In the genomic region with DNA sequence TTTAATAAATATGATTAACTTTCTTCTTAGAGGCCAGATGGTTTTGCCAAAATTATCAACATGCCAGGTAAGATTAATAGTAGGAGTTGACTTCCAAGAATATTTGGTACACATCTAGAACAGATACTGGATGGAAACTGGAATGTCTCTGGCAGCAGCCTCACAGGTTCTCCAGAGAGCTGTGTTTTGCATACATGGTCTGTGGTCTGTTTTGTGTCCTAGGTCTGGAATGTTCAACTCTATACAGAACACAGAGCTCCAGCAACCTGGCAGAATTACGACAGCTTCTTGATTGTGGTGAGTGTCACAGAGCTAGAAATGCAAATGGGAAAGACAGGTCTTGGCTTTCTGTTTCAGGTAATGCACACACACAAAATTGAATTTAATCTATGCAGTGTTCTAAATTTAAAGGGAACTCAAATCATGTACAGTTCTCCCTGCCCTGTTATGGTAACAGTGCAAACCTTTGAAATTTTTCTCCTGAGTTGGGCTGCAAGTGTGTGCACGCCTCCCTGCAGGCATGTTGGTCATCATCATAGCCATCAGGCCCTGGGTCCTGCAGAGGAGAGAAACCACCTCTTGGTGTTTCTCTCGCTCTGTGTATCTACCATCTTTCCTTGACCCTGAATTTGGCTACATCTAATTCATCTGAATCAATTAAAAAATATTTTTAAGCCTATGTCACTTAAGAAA, we compare ENCODE assay signal across 1 cellular context.
TF ChIP-seq lines count a peak whose summit lies in the region.

No MANE protein-coding gene starts in this region.

TF ChIP-seq in SK-N-SH treated with all-trans-retinoic acid at 6 μM for 48 hours, 23 proteins besides CTCF, POLR2A, EP300 and RAD21 (continued from another document):
- TF ChIP-seq, protein P1, sequence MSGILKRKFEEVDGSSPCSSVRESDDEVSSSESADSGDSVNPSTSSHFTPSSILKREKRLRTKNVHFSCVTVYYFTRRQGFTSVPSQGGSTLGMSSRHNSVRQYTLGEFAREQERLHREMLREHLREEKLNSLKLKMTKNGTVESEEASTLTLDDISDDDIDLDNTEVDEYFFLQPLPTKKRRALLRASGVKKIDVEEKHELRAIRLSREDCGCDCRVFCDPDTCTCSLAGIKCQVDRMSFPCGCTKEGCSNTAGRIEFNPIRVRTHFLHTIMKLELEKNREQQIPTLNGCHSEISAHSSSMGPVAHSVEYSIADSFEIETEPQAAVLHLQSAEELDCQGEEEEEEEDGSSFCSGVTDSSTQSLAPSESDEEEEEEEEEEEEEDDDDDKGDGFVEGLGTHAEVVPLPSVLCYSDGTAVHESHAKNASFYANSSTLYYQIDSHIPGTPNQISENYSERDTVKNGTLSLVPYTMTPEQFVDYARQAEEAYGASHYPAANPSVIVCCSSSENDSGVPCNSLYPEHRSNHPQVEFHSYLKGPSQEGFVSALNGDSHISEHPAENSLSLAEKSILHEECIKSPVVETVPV (CRISPR knock-in tag; IDR thresholded peaks at IDR 0.05) = 0 out of 2 replicates have a peak, but pooled peaks have one; percentile 14
